In the genomic region with DNA sequence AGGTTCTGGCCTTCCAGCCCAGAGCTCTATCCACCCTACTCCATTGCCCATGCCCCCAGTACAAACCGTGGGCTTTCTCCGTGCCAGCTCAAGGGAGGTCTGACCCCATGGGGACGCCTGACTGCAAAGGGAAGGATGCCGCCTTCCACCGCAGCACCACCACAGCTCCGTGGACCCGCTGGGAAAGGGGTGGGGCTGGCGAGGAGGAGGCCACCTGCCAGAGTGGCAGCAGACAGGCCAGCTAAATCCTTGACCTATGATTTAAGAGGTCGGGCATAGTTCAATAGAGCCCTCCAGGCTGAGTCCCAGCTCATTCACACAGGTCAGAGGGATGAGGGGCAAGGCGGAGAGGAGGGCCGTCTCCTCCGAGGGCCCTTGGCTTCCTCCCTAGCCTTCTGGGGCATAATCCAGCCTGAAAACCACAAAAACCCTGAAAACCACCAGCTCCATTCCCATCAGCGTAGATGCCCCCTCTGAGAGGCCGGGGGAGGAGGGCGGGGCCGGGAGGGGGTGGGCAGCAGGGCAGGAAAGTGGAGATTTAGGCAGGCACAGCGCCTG, we compare ENCODE assay signal across 10 cellular contexts. TPM values are rescaled to one million over a fixed set of nuclear protein-coding genes. Genes with fewer than 3 reads are reported as not detected.
DNase-seq lines count a peak whose midpoint lies in the region; ATAC-seq and TF ChIP-seq lines count a peak whose summit lies in the region.
"Had no signal": no experiment of that assay in that cellular context is flagged by ENCODE, and none has a peak within 500 bp of the region (broad histone marks: within the 10 kb centered on the region; RNA-seq: fewer than 3 reads in every experiment).

No MANE protein-coding gene starts in this region.

- peaks cover 5% of the 10 kb centered on the region for H3K27me3 ChIP-seq in thymus (ENCODE audit: control insufficient read depth, insufficient read depth)
- H3K27me3 ChIP-seq in thyroid gland = peaks cover 8% of the 10 kb centered on the region

- 6 to 8% methylated on average over 7 to 10 of the region's 17 CpGs for WGBS in mesodermal cell (ENCODE audit: insufficient coverage in 2 of 2), 2 experiments
- 12% methylated on average over 17 of the region's 17 CpGs for WGBS in thymus
- whole genome bisulfite sequencing in thyroid gland, 2 donors = 40 to 42% methylated on average over 13 of the region's 17 CpGs

- no peaks in the 10 kb centered on the region for H3K9me3 Mint-ChIP-seq in activated naive CD4-positive, alpha-beta T cell treated with anti-CD3 and anti-CD28 coated beads for 36 hours
- peaks cover 0 to 3% (median 0%) of the 10 kb centered on the region in 5 experiments for H3K9me3 Mint-ChIP-seq in brain

- no peak for TF ChIP-seq POLR2A in thyroid gland (IDR thresholded peaks at IDR 0.05)

- TF ChIP-seq CTCF in brain (conservative IDR thresholded peaks at IDR 0.05) (no peak), thyroid gland (IDR thresholded peaks at IDR 0.05) (no peak)

- peaks cover 10% of the 10 kb centered on the region for H3K4me1 Mint-ChIP-seq in activated naive CD4-positive, alpha-beta T cell treated with anti-CD3 and anti-CD28 coated beads for 36 hours (ENCODE audit: low read depth)
- peaks cover 33% of the 10 kb centered on the region for H3K4me1 Mint-ChIP-seq in brain

- H3K4me1 ChIP-seq in mesodermal cell (ENCODE audit: control insufficient read depth, insufficient read depth, low read length, poor library complexity, severe bottlenecking) = peaks cover 28% of the 10 kb centered on the region
- H3K4me1 ChIP-seq in thymus (ENCODE audit: control insufficient read depth, insufficient read depth, low read length) = peaks cover 9% of the 10 kb centered on the region
- H3K4me1 ChIP-seq in thyroid gland = peaks cover 8 to 13% of the 10 kb centered on the region in 2 donors

- CTCF ChIA-PET in activated naive CD4-positive, alpha-beta T cell treated with anti-CD3 and anti-CD28 coated beads for 36 hours (lab: Charles Lee) = interaction anchor here (0.5 to 1.1 kb wide), 3 partner anchors 12 to 1884 kb away, joined by 3 read pairs; no protein-coding TSS in a partner anchor

- H3K36me3 Mint-ChIP-seq in activated naive CD4-positive, alpha-beta T cell treated with anti-CD3 and anti-CD28 coated beads for 36 hours (ENCODE audit: low read depth) = no peaks in the 10 kb centered on the region
- H3K36me3 Mint-ChIP-seq in brain = no peaks in the 10 kb centered on the region

- H3K4me3 Mint-ChIP-seq in activated naive CD4-positive, alpha-beta T cell treated with anti-CD3 and anti-CD28 coated beads for 36 hours = peak overlapping the region; percentile 50
- peak overlapping the region; percentile 50 to 83 (median 64) for H3K4me3 Mint-ChIP-seq in brain

- H3K36me3 ChIP-seq in mesodermal cell (ENCODE audit: control insufficient read depth, insufficient read depth, low read length) (no peaks in the 10 kb centered on the region), thymus (ENCODE audit: control insufficient read depth, insufficient read depth) (no peaks in the 10 kb centered on the region), thyroid gland (no peaks in the 10 kb centered on the region)
- H3K36me3 ChIP-seq: neutrophil had no signal

- no peak overlapping the region for H3K27ac Mint-ChIP-seq in activated naive CD4-positive, alpha-beta T cell treated with anti-CD3 and anti-CD28 coated beads for 36 hours
- H3K27ac Mint-ChIP-seq in brain = peak overlapping the region in 4 of 5 experiments; percentile 19 to 93 (median 44)

- intact Hi-C loops in activated naive CD4-positive, alpha-beta T cell treated with anti-CD3 and anti-CD28 coated beads for 36 hours (cut with micrococcal nuclease) = no loop called here
- intact Hi-C loops in thyroid gland (cut with DNase I) = no loop called here

- H3K27ac ChIP-seq in mesodermal cell (ENCODE audit: low read depth, low read length, severe bottlenecking) (peak overlapping the region; percentile 93), thymus (ENCODE audit: low read depth) (no peak overlapping the region), thyroid gland (no peak overlapping the region)
- H3K27ac ChIP-seq: neutrophil had no signal

- peak overlapping the region; percentile 38 for H3K4me3 ChIP-seq in mesodermal cell (ENCODE audit: extremely low read depth, insufficient read depth, low read length, poor library complexity, severe bottlenecking)
- H3K4me3 ChIP-seq in thymus (ENCODE audit: low read length) = peak overlapping the region; percentile 36
- H3K4me3 ChIP-seq in thyroid gland (replicated peaks in 1 of 3) = no peak overlapping the region

- no peak for ATAC-seq in GM18870 (IDR thresholded peaks at IDR 0.05; ENCODE audit: unreplicated experiment)

- H3K9me3 ChIP-seq in mesodermal cell (ENCODE audit: control insufficient read depth, low read length) = no peaks in the 10 kb centered on the region
- H3K9me3 ChIP-seq in thymus (ENCODE audit: control insufficient read depth) = peaks cover 2% of the 10 kb centered on the region
- H3K9me3 ChIP-seq in thyroid gland = no peaks in the 10 kb centered on the region
- H3K9me3 ChIP-seq: neutrophil had no signal

- DNase-seq in activated naive CD4-positive, alpha-beta T cell treated with anti-CD3 and anti-CD28 coated beads for 36 hours = no peak
- no peak for DNase-seq in activated naive CD4-positive, alpha-beta T cell (lab: John Stamatoyannopoulos, UW)
- DNase-seq in SHP77 treated with DMSO at 0.1 percent for 48 hours (lab: John Stamatoyannopoulos, UW) (no peak), thyroid gland (no peak)

- H3K27me3 Mint-ChIP-seq in activated naive CD4-positive, alpha-beta T cell treated with anti-CD3 and anti-CD28 coated beads for 36 hours (ENCODE audit: low read depth) = peaks cover 49% of the 10 kb centered on the region
- H3K27me3 Mint-ChIP-seq in brain = peaks cover 9% of the 10 kb centered on the region

RNA-seq across cellular contexts. Expression of gene FIGNL2, which starts 14.9 kb away (rescaled TPM):
- under 1 TPM; 0.25 to 0.36 TPM for total RNA-seq in activated naive CD4-positive, alpha-beta T cell treated with anti-CD3 and anti-CD28 coated beads for 36 hours
- polyA plus RNA-seq in brain (ENCODE audit: insufficient read depth, low read depth, low replicate concordance) (0.46 TPM), thymus (0.52 TPM)
- polyA plus RNA-seq in mesodermal cell (2013, experiment 1 of 2) = 25.1 TPM
- polyA plus RNA-seq in mesodermal cell (2013, experiment 2 of 2) = 23.3 TPM
- total RNA-seq in thyroid gland = 1 to 10 TPM in 2 of 4 donors, under 1 TPM in 2; 0.45 to 1.6 (median 1.1) TPM

RNA-seq across cellular contexts. Expression of gene ANKRD33, which starts 24.5 kb away (rescaled TPM):
- not detected for total RNA-seq in activated naive CD4-positive, alpha-beta T cell treated with anti-CD3 and anti-CD28 coated beads for 36 hours
- polyA plus RNA-seq in brain (ENCODE audit: insufficient read depth, low read depth, low replicate concordance) (not detected), thymus (0.02 TPM)
- polyA plus RNA-seq in mesodermal cell (2013, experiment 1 of 2) = 0.33 TPM
- 0.86 TPM for polyA plus RNA-seq in mesodermal cell (2013, experiment 2 of 2)
- not detected for total RNA-seq in thyroid gland
- polyA plus RNA-seq: esophagus had no signal

RNA-seq across cellular contexts. Expression of gene ACVRL1, which starts 43.9 kb away (rescaled TPM):
- not detected for total RNA-seq in activated naive CD4-positive, alpha-beta T cell treated with anti-CD3 and anti-CD28 coated beads for 36 hours
- polyA plus RNA-seq in brain (ENCODE audit: insufficient read depth, low read depth, low replicate concordance) (9.8 TPM), thymus (8.9 TPM)
- 40.5 TPM for polyA plus RNA-seq in mesodermal cell (2013, experiment 1 of 2)
- 31.3 TPM for polyA plus RNA-seq in mesodermal cell (2013, experiment 2 of 2)
- 100 to 1,000 TPM in 2 of 4 donors, 10 to 100 TPM in 2; 61.9 to 133 (median 84.2) TPM for total RNA-seq in thyroid gland

Comparison
In these comparisons a context has a peak if more than half of its experiments do, and no peak if none do; other contexts are left out.
1. H3K4me3 ChIP-seq: peak in mesodermal cell (single experiment) and thymus (single experiment); none in thyroid gland (0 of 3).
2. RNA of gene ACVRL1, which starts 43.9 kb away (total RNA-seq): 61.9 to 133 TPM in thyroid gland; not detected in activated naive CD4-positive, alpha-beta T cell treated with anti-CD3 and anti-CD28 coated beads for 36 hours; every median in the first group is over 10 times any median in the second.